ENCODE assay signal across 25 cellular contexts in genomic region chr13:23161176-23161825, GRCh38. TPM values are rescaled to one million over a fixed set of nuclear protein-coding genes. Genes with fewer than 3 reads are reported as not detected.
DNase-seq lines count a peak whose midpoint lies in the region; ATAC-seq and TF ChIP-seq lines count a peak whose summit lies in the region.
"Had no signal": no experiment of that assay in that cellular context is flagged by ENCODE, and none has a peak within 500 bp of the region (broad histone marks: within the 10 kb centered on the region; RNA-seq: fewer than 3 reads in every experiment).

No MANE protein-coding gene starts in this region.

- peak overlapping the region; percentile 61 for H3K4me3 ChIP-seq in MG63

- H3K4me3 Mint-ChIP-seq in mesothelial cell of epicardium: peak overlapping the region; percentile 86
- H3K4me3 Mint-ChIP-seq: CD4-positive, CD25-positive, alpha-beta regulatory T cell; naive thymus-derived CD8-positive, alpha-beta T cell had no signal

- no peak for ATAC-seq in HG03457 (IDR thresholded peaks at IDR 0.05; ENCODE audit: unreplicated experiment)
- ATAC-seq: naive thymus-derived CD8-positive, alpha-beta T cell had no signal

- no peaks in the 10 kb centered on the region for H3K27me3 Mint-ChIP-seq in mesothelial cell of epicardium (ENCODE audit: low read depth)

- DNase-seq in MG63 (no peak), erythroblast (lab: John Stamatoyannopoulos, UW) (peak; percentile 13 to 69), mesothelial cell of epicardium (ENCODE audit: low spot score in 2 of 2, unreplicated experiment in 2 of 2) (no peak), NCI-H1694 (lab: John Stamatoyannopoulos, UW) (no peak), NCI-H2171 (lab: John Stamatoyannopoulos, UW) (no peak)
- DNase-seq in activated naive CD4-positive, alpha-beta T cell treated with anti-CD3 and anti-CD28 coated beads, Interleukin-2, amount 50 U/mL, for 16 hours: no peak
- DNase-seq: activated CD4-positive, alpha-beta T cell treated with anti-CD3 and anti-CD28 coated beads, Interleukin-2, amount 50 U/mL, for 4 hours; activated gamma-delta T cell; adrenal gland; CD4-positive, CD25-positive, alpha-beta regulatory T cell; DMS153; foreskin keratinocyte; GF-D8; mesenchymal stem cell; naive thymus-derived CD8-positive, alpha-beta T cell; Peyer's patch; posterior cingulate gyrus; stimulated activated naive CD4-positive, alpha-beta T cell; T-helper 2 cell; tibial artery had no signal

- H3K36me3 Mint-ChIP-seq in mesothelial cell of epicardium: peaks cover 6% of the 10 kb centered on the region
- H3K36me3 Mint-ChIP-seq: CD4-positive, CD25-positive, alpha-beta regulatory T cell; naive thymus-derived CD8-positive, alpha-beta T cell had no signal

- H3K9me3 ChIP-seq in ES-I3 (ENCODE audit: control insufficient read depth, insufficient read depth, low read length) (no peaks in the 10 kb centered on the region), MG63 (no peaks in the 10 kb centered on the region; the same call in 1 of the 2 replicates)
- H3K9me3 ChIP-seq: adrenal gland, breast epithelium, Peyer's patch, tibial artery had no signal

- H3K27me3 ChIP-seq in MG63: no peaks in the 10 kb centered on the region

- H3K4me1 Mint-ChIP-seq in mesothelial cell of epicardium: peaks cover 21% of the 10 kb centered on the region

- peak overlapping the region; percentile 75; the same call in 1 of the 2 replicates for H3K9ac ChIP-seq in ES-I3 (ENCODE audit: low read depth, low read length)

- H3K9me3 Mint-ChIP-seq in mesothelial cell of epicardium: peaks cover 10% of the 10 kb centered on the region

- no peaks in the 10 kb centered on the region for H3K4me1 ChIP-seq in ES-I3 (ENCODE audit: insufficient read depth, low read length)
- H3K4me1 ChIP-seq: adrenal gland, breast epithelium, foreskin keratinocyte, Peyer's patch had no signal

- TF ChIP-seq POLR2A in erythroblast (IDR thresholded peaks at IDR 0.05; ENCODE audit: low read length): no peak

- H3K36me3 ChIP-seq in ES-I3 (ENCODE audit: insufficient read depth, low read length) (no peaks in the 10 kb centered on the region), MG63 (peaks cover 5% of the 10 kb centered on the region; the same call in 1 of the 2 replicates)
- H3K36me3 ChIP-seq: adrenal gland, breast epithelium, Peyer's patch, tibial artery had no signal

- TF ChIP-seq CTCF in mesothelial cell of epicardium (IDR thresholded peaks at IDR 0.05; ENCODE audit: unreplicated experiment): no peak

- peak overlapping the region; percentile 5 for H3K27ac Mint-ChIP-seq in mesothelial cell of epicardium
- H3K27ac Mint-ChIP-seq: CD4-positive, CD25-positive, alpha-beta regulatory T cell; naive thymus-derived CD8-positive, alpha-beta T cell had no signal

RNA-seq across cellular contexts. Expression of gene SGCG, which starts 19.5 kb away (rescaled TPM):
- total RNA-seq in MG63 (2014; rRNA removed; shearing (Covaris generic); ENCODE audit: low replicate concordance): 15.4 and 20.2 TPM in 2 replicates
- total RNA-seq in mesothelial cell of epicardium: 12.1 to 12.9 TPM (median 12.1 TPM) in 3 replicates
- total RNA-seq: CD4-positive, CD25-positive, alpha-beta regulatory T cell; endothelial cell of umbilical vein; foreskin keratinocyte; naive thymus-derived CD8-positive, alpha-beta T cell; SK-MEL-5 had no signal

Comparison
In these comparisons a context has a peak if more than half of its experiments do, and no peak if none do; other contexts are left out.
1. DNase-seq: peak in erythroblast (2 of 2); none in MG63 (single experiment), mesothelial cell of epicardium (0 of 2), NCI-H1694 (single experiment), NCI-H2171 (single experiment) and activated naive CD4-positive, alpha-beta T cell treated with anti-CD3 and anti-CD28 coated beads, Interleukin-2, amount 50 U/mL, for 16 hours (single experiment).